Comparison of ENCODE assay signal across 1 cellular context in genomic region chr4:32249040-32249439, GRCh38.
TF ChIP-seq lines count a peak whose summit lies in the region.

No MANE protein-coding gene starts in this region.

TF ChIP-seq in K562, 482 proteins besides CTCF, POLR2A, EP300 and RAD21 (continued from another document):
- TF ChIP-seq NBN (IDR thresholded peaks at IDR 0.05; ENCODE audit: low read depth) (no peak), ZFP36 (IDR thresholded peaks at IDR 0.05; ENCODE audit: low read depth, low read length, partially characterized antibody) (no peak), ZNF780A (CRISPR knock-in tag; IDR thresholded peaks at IDR 0.05) (no peak), HBP1 (CRISPR knock-in tag; IDR thresholded peaks at IDR 0.05) (no peak), IRF1 (CRISPR knock-in tag; IDR thresholded peaks at IDR 0.05; ENCODE audit: borderline replicate concordance) (no peak), RBM25 (IDR thresholded peaks at IDR 0.05; ENCODE audit: low read depth, low read length, severe bottlenecking) (no peak)
